Comparison of ENCODE assay signal across 8 cellular contexts in genomic region chr13:30429721-30430694, GRCh38. TPM values are rescaled to one million over a fixed set of nuclear protein-coding genes. Genes with fewer than 3 reads are reported as not detected.
DNase-seq lines count a peak whose midpoint lies in the region; ATAC-seq and TF ChIP-seq lines count a peak whose summit lies in the region.

No MANE protein-coding gene starts in this region.

- H3K4me2 ChIP-seq in DOHH2 (ENCODE audit: low read length) (peak overlapping the region; percentile 84), neural progenitor cell (no peak overlapping the region)

- CTCF ChIA-PET in naive thymus-derived CD4-positive, alpha-beta T cell (lab: Charles Lee) = interaction anchor here (0.8 to 1.6 kb wide), 4 partner anchors 23 to 298 kb away, joined by 3 to 5 read pairs (median 4); no protein-coding TSS in a partner anchor

- peak; percentile 92 for DNase-seq in HT1080 (ENCODE audit: low read depth)
- no peak for DNase-seq in activated naive CD8-positive, alpha-beta T cell treated with anti-CD3 and anti-CD28 coated beads, Interleukin-2, amount 50 U/mL, for 24 hours
- DNase-seq in naive thymus-derived CD4-positive, alpha-beta T cell = no peak
- DNase-seq in ecto neural progenitor cell (ENCODE audit: low spot score) = no peak
- no peak for DNase-seq in activated gamma-delta T cell (lab: John Stamatoyannopoulos, UW)
- no peak for DNase-seq in neural progenitor cell (ENCODE audit: low spot score)

- TF ChIP-seq CTCF in DOHH2 (IDR thresholded peaks at IDR 0.05; ENCODE audit: low read depth, low read length, poor library complexity, severe bottlenecking) (no peak), neural progenitor cell (IDR thresholded peaks at IDR 0.05) (no peak)

- H3K79me2 ChIP-seq in DOHH2 (ENCODE audit: control insufficient read depth, low read length) (peaks cover 5% of the 10 kb centered on the region), neural progenitor cell (ENCODE audit: low read depth) (no peaks in the 10 kb centered on the region)

- H3K27ac Mint-ChIP-seq in activated naive CD8-positive, alpha-beta T cell treated with anti-CD3 and anti-CD28 coated beads, Interleukin-2, amount 50 U/mL, for 24 hours = peak overlapping the region; percentile 91
- H3K27ac Mint-ChIP-seq in naive thymus-derived CD4-positive, alpha-beta T cell = peak overlapping the region in 3 of 9 donors; percentile 20 to 76 (median 74)
- no peak overlapping the region for H3K27ac Mint-ChIP-seq in neural progenitor cell

- no peaks in the 10 kb centered on the region for H3K9me3 Mint-ChIP-seq in activated naive CD8-positive, alpha-beta T cell treated with anti-CD3 and anti-CD28 coated beads, Interleukin-2, amount 50 U/mL, for 24 hours
- no peaks in the 10 kb centered on the region for H3K9me3 Mint-ChIP-seq in naive thymus-derived CD4-positive, alpha-beta T cell
- H3K9me3 Mint-ChIP-seq in neural progenitor cell = peaks cover 4% of the 10 kb centered on the region

- no peak overlapping the region for H3K9ac ChIP-seq in neural progenitor cell

- intact Hi-C loops in naive thymus-derived CD4-positive, alpha-beta T cell (cut with micrococcal nuclease) = loop anchor here in 1 of 2 donors (1.0 to 2.0 kb wide), 2 partner anchors 8 to 31 kb away; partner anchors contain the start of gene UBE2L5

- H2AFZ ChIP-seq in neural progenitor cell (replicated peaks) = no peak overlapping the region

- H3K4me3 ChIP-seq in DOHH2 (ENCODE audit: low read length) = peak overlapping the region; percentile 62
- H3K4me3 ChIP-seq in naive thymus-derived CD4-positive, alpha-beta T cell (ENCODE audit: low read length) = no peak overlapping the region
- H3K4me3 ChIP-seq in neural progenitor cell = no peak overlapping the region

- ATAC-seq in GM21390 (IDR thresholded peaks at IDR 0.05; ENCODE audit: unreplicated experiment) = peak; percentile 70
- ATAC-seq in activated naive CD8-positive, alpha-beta T cell treated with anti-CD3 and anti-CD28 coated beads, Interleukin-2, amount 50 U/mL, for 24 hours = peak; percentile 95
- ATAC-seq in naive thymus-derived CD4-positive, alpha-beta T cell = peak; percentile 81

- H3F3A ChIP-seq in DOHH2 (ENCODE audit: control insufficient read depth, insufficient read depth) (peaks cover 29% of the 10 kb centered on the region), neural progenitor cell (ENCODE audit: low read depth) (no peaks in the 10 kb centered on the region)

- H3K4me3 Mint-ChIP-seq in activated naive CD8-positive, alpha-beta T cell treated with anti-CD3 and anti-CD28 coated beads, Interleukin-2, amount 50 U/mL, for 24 hours = peak overlapping the region; percentile 68
- peak overlapping the region in 2 of 10 donors; percentile 53 to 64 for H3K4me3 Mint-ChIP-seq in naive thymus-derived CD4-positive, alpha-beta T cell
- no peak overlapping the region for H3K4me3 Mint-ChIP-seq in neural progenitor cell

- no peaks in the 10 kb centered on the region for H3K27me3 Mint-ChIP-seq in activated naive CD8-positive, alpha-beta T cell treated with anti-CD3 and anti-CD28 coated beads, Interleukin-2, amount 50 U/mL, for 24 hours
- no peaks in the 10 kb centered on the region for H3K27me3 Mint-ChIP-seq in naive thymus-derived CD4-positive, alpha-beta T cell
- no peaks in the 10 kb centered on the region for H3K27me3 Mint-ChIP-seq in neural progenitor cell (ENCODE audit: insufficient read depth, low read depth)

- H4K20me1 ChIP-seq in DOHH2 (ENCODE audit: control insufficient read depth, insufficient read depth, low read depth, low read length) = no peaks in the 10 kb centered on the region
- no peaks in the 10 kb centered on the region for H4K20me1 ChIP-seq in neural progenitor cell (ENCODE audit: low read depth)

- H3K27ac ChIP-seq in DOHH2 (ENCODE audit: low read depth, low read length) = peak overlapping the region; percentile 71
- H3K27ac ChIP-seq in naive thymus-derived CD4-positive, alpha-beta T cell (ENCODE audit: low read depth, low read length) = no peak overlapping the region
- H3K27ac ChIP-seq in neural progenitor cell = no peak overlapping the region

- H3K9me2 ChIP-seq in DOHH2 (replicated peaks; ENCODE audit: control insufficient read depth, low read length) = no peaks in the 10 kb centered on the region

- H3K36me3 ChIP-seq in DOHH2 (ENCODE audit: control insufficient read depth, low read length) (no peaks in the 10 kb centered on the region), neural progenitor cell (no peaks in the 10 kb centered on the region)
- H3K36me3 ChIP-seq in naive thymus-derived CD4-positive, alpha-beta T cell (ENCODE audit: control insufficient read depth in 2 of 3, insufficient read depth in 3 of 3, low read length in 3 of 3) = no peaks in the 10 kb centered on the region

- H3K9me3 ChIP-seq in DOHH2 (ENCODE audit: control insufficient read depth, insufficient read depth, low read length) (no peaks in the 10 kb centered on the region), neural progenitor cell (ENCODE audit: low read depth) (no peaks in the 10 kb centered on the region)
- H3K9me3 ChIP-seq in naive thymus-derived CD4-positive, alpha-beta T cell (ENCODE audit: control insufficient read depth in 2 of 3, low read length in 3 of 3) = no peaks in the 10 kb centered on the region

- POLR2A ChIA-PET in naive thymus-derived CD4-positive, alpha-beta T cell (lab: Charles Lee) = interaction anchor here (0.8 to 1.2 kb wide), 7 partner anchors 9 to 55 kb away, joined by 3 to 7 read pairs (median 3); no protein-coding TSS in a partner anchor

- H3K27me3 ChIP-seq in DOHH2 (ENCODE audit: control insufficient read depth, low read length) (no peaks in the 10 kb centered on the region), neural progenitor cell (no peaks in the 10 kb centered on the region)
- H3K27me3 ChIP-seq in naive thymus-derived CD4-positive, alpha-beta T cell (ENCODE audit: control insufficient read depth in 2 of 2, insufficient read depth in 2 of 2, low read length in 2 of 2) = no peaks in the 10 kb centered on the region

- H3K4me1 Mint-ChIP-seq in activated naive CD8-positive, alpha-beta T cell treated with anti-CD3 and anti-CD28 coated beads, Interleukin-2, amount 50 U/mL, for 24 hours = peaks cover 30% of the 10 kb centered on the region
- peaks cover 4 to 32% (median 8%) of the 10 kb centered on the region in 7 donors for H3K4me1 Mint-ChIP-seq in naive thymus-derived CD4-positive, alpha-beta T cell
- H3K4me1 Mint-ChIP-seq in neural progenitor cell = no peaks in the 10 kb centered on the region

- H3K4me1 ChIP-seq in DOHH2 (ENCODE audit: control insufficient read depth, low read length) (peaks cover 61% of the 10 kb centered on the region), neural progenitor cell (no peaks in the 10 kb centered on the region)
- H3K4me1 ChIP-seq in naive thymus-derived CD4-positive, alpha-beta T cell (ENCODE audit: control insufficient read depth in 2 of 2, insufficient read depth in 2 of 2, low read length in 2 of 2) = no peaks in the 10 kb centered on the region

- H3K36me3 Mint-ChIP-seq in activated naive CD8-positive, alpha-beta T cell treated with anti-CD3 and anti-CD28 coated beads, Interleukin-2, amount 50 U/mL, for 24 hours (ENCODE audit: low read depth) = no peaks in the 10 kb centered on the region
- no peaks in the 10 kb centered on the region for H3K36me3 Mint-ChIP-seq in naive thymus-derived CD4-positive, alpha-beta T cell
- no peaks in the 10 kb centered on the region for H3K36me3 Mint-ChIP-seq in neural progenitor cell

RNA-seq across cellular contexts. Expression of gene UBE2L5, which starts 7.7 kb away (rescaled TPM):
- 0.08 TPM in 1 of 2 replicates, not detected in the other for total RNA-seq in HT1080 (2014; rRNA removed; shearing (Covaris generic))
- not detected in 2 replicates for polyA plus RNA-seq in HT1080 (2015; cell fraction: cytosol; rRNA removed)
- not detected in 2 replicates for polyA plus RNA-seq in HT1080 (2015; cell fraction: nucleus; rRNA removed)
- total RNA-seq in naive thymus-derived CD4-positive, alpha-beta T cell = not detected
- under 1 TPM in 1 of 2 donors, not detected in 1; 0.14 TPM for polyA plus RNA-seq in naive thymus-derived CD4-positive, alpha-beta T cell
- total RNA-seq in neural progenitor cell (ENCODE audit: low replicate concordance) = not detected in 2 replicates

RNA-seq across cellular contexts. Expression of gene HMGB1, which starts 35.7 kb away (rescaled TPM):
- 667 and 727 TPM in 2 replicates for total RNA-seq in HT1080 (2014; rRNA removed; shearing (Covaris generic))
- 650 and 795 TPM in 2 replicates for polyA plus RNA-seq in HT1080 (2015; cell fraction: cytosol; rRNA removed)
- polyA plus RNA-seq in HT1080 (2015; cell fraction: nucleus; rRNA removed) = 668 and 716 TPM in 2 replicates
- total RNA-seq in naive thymus-derived CD4-positive, alpha-beta T cell = 100 to 1,000 TPM; 294 to 530 (median 319) TPM
- polyA plus RNA-seq in naive thymus-derived CD4-positive, alpha-beta T cell = 100 to 1,000 TPM; 529 to 577 TPM
- total RNA-seq in neural progenitor cell (ENCODE audit: low replicate concordance) = 886 and 1,493 TPM in 2 replicates
